1 cellular context compared by ENCODE assay signal in the genomic region with DNA sequence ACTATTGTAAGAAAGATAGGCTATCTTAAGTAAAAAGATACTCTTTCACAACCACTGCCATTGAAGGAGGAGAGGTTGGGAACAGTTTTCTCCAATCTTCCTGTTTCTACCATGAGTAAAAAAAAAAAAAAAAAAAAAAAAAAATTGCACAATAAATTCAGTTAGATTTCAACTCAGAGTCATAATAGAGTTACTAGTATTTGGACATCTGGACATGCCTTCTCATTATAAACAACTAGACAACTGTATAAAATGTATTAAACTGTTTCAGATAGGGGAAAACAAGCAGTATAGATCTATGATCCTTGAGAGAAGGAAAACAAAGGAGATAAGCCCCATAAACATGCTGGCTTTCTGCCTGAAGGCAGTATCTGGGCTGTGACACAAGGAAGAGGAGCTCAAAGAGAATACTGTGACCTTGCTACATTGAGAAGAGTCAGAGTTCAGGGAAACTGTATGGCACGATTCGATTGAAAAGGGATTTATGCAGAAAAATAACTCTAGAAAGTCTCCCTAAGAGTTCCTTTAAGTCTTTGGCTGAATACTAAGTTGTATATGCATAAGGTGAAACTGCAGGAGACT.
TF ChIP-seq lines count a peak whose summit lies in the region.

No MANE protein-coding gene starts in this region.

TF ChIP-seq in HepG2, 621 proteins besides CTCF, POLR2A, EP300 and RAD21 (continued from another document):
- TF ChIP-seq, protein P1, sequence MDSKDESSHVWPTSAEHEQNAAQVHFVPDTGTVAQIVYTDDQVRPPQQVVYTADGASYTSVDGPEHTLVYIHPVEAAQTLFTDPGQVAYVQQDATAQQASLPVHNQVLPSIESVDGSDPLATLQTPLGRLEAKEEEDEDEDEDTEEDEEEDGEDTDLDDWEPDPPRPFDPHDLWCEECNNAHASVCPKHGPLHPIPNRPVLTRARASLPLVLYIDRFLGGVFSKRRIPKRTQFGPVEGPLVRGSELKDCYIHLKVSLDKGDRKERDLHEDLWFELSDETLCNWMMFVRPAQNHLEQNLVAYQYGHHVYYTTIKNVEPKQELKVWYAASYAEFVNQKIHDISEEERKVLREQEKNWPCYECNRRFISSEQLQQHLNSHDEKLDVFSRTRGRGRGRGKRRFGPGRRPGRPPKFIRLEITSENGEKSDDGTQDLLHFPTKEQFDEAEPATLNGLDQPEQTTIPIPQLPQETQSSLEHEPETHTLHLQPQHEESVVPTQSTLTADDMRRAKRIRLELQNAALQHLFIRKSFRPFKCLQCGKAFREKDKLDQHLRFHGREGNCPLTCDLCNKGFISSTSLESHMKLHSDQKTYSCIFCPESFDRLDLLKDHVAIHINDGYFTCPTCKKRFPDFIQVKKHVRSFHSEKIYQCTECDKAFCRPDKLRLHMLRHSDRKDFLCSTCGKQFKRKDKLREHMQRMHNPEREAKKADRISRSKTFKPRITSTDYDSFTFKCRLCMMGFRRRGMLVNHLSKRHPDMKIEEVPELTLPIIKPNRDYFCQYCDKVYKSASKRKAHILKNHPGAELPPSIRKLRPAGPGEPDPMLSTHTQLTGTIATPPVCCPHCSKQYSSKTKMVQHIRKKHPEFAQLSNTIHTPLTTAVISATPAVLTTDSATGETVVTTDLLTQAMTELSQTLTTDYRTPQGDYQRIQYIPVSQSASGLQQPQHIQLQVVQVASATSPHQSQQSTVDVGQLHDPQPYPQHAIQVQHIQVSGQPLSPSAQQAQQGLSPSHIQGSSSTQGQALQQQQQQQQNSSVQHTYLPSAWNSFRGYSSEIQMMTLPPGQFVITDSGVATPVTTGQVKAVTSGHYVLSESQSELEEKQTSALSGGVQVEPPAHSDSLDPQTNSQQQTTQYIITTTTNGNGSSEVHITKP (CRISPR knock-in tag; IDR thresholded peaks at IDR 0.05; ENCODE audit: low read depth): no peak
- TF ChIP-seq, protein P2, sequence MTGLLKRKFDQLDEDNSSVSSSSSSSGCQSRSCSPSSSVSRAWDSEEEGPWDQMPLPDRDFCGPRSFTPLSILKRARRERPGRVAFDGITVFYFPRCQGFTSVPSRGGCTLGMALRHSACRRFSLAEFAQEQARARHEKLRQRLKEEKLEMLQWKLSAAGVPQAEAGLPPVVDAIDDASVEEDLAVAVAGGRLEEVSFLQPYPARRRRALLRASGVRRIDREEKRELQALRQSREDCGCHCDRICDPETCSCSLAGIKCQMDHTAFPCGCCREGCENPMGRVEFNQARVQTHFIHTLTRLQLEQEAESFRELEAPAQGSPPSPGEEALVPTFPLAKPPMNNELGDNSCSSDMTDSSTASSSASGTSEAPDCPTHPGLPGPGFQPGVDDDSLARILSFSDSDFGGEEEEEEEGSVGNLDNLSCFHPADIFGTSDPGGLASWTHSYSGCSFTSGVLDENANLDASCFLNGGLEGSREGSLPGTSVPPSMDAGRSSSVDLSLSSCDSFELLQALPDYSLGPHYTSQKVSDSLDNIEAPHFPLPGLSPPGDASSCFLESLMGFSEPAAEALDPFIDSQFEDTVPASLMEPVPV (CRISPR knock-in tag; IDR thresholded peaks at IDR 0.05): no peak
- TF ChIP-seq XBP1 (CRISPR knock-in tag; IDR thresholded peaks at IDR 0.05): no peak
- TF ChIP-seq, protein P3, sequence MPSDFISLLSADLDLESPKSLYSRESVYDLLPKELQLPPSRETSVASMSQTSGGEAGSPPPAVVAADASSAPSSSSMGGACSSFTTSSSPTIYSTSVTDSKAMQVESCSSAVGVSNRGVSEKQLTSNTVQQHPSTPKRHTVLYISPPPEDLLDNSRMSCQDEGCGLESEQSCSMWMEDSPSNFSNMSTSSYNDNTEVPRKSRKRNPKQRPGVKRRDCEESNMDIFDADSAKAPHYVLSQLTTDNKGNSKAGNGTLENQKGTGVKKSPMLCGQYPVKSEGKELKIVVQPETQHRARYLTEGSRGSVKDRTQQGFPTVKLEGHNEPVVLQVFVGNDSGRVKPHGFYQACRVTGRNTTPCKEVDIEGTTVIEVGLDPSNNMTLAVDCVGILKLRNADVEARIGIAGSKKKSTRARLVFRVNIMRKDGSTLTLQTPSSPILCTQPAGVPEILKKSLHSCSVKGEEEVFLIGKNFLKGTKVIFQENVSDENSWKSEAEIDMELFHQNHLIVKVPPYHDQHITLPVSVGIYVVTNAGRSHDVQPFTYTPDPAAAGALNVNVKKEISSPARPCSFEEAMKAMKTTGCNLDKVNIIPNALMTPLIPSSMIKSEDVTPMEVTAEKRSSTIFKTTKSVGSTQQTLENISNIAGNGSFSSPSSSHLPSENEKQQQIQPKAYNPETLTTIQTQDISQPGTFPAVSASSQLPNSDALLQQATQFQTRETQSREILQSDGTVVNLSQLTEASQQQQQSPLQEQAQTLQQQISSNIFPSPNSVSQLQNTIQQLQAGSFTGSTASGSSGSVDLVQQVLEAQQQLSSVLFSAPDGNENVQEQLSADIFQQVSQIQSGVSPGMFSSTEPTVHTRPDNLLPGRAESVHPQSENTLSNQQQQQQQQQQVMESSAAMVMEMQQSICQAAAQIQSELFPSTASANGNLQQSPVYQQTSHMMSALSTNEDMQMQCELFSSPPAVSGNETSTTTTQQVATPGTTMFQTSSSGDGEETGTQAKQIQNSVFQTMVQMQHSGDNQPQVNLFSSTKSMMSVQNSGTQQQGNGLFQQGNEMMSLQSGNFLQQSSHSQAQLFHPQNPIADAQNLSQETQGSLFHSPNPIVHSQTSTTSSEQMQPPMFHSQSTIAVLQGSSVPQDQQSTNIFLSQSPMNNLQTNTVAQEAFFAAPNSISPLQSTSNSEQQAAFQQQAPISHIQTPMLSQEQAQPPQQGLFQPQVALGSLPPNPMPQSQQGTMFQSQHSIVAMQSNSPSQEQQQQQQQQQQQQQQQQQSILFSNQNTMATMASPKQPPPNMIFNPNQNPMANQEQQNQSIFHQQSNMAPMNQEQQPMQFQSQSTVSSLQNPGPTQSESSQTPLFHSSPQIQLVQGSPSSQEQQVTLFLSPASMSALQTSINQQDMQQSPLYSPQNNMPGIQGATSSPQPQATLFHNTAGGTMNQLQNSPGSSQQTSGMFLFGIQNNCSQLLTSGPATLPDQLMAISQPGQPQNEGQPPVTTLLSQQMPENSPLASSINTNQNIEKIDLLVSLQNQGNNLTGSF (CRISPR knock-in tag; IDR thresholded peaks at IDR 0.05): no peak
- no peak for TF ChIP-seq MLLT10 (CRISPR knock-in tag; IDR thresholded peaks at IDR 0.05)
- TF ChIP-seq, protein P4, sequence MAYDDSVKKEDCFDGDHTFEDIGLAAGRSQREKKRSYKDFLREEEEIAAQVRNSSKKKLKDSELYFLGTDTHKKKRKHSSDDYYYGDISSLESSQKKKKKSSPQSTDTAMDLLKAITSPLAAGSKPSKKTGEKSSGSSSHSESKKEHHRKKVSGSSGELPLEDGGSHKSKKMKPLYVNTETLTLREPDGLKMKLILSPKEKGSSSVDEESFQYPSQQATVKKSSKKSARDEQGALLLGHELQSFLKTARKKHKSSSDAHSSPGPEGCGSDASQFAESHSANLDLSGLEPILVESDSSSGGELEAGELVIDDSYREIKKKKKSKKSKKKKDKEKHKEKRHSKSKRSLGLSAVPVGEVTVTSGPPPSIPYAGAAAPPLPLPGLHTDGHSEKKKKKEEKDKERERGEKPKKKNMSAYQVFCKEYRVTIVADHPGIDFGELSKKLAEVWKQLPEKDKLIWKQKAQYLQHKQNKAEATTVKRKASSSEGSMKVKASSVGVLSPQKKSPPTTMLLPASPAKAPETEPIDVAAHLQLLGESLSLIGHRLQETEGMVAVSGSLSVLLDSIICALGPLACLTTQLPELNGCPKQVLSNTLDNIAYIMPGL (CRISPR knock-in tag; IDR thresholded peaks at IDR 0.05; ENCODE audit: borderline replicate concordance in 1 of 2, low read depth in 1 of 2): no peak
- TF ChIP-seq KMT2A (CRISPR knock-in tag; IDR thresholded peaks at IDR 0.05): no peak
- no peak for TF ChIP-seq CAMTA2 (CRISPR knock-in tag; IDR thresholded peaks at IDR 0.05; ENCODE audit: borderline replicate concordance)
- TF ChIP-seq, protein P5, sequence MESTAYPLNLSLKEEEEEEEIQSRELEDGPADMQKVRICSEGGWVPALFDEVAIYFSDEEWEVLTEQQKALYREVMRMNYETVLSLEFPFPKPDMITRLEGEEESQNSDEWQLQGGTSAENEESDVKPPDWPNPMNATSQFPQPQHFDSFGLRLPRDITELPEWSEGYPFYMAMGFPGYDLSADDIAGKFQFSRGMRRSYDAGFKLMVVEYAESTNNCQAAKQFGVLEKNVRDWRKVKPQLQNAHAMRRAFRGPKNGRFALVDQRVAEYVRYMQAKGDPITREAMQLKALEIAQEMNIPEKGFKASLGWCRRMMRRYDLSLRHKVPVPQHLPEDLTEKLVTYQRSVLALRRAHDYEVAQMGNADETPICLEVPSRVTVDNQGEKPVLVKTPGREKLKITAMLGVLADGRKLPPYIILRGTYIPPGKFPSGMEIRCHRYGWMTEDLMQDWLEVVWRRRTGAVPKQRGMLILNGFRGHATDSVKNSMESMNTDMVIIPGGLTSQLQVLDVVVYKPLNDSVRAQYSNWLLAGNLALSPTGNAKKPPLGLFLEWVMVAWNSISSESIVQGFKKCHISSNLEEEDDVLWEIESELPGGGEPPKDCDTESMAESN (CRISPR knock-in tag; conservative IDR thresholded peaks at IDR 0.05): no peak
- no peak for TF ChIP-seq ZNF207 (IDR thresholded peaks at IDR 0.05; ENCODE audit: borderline replicate concordance)
- TF ChIP-seq, protein P6, sequence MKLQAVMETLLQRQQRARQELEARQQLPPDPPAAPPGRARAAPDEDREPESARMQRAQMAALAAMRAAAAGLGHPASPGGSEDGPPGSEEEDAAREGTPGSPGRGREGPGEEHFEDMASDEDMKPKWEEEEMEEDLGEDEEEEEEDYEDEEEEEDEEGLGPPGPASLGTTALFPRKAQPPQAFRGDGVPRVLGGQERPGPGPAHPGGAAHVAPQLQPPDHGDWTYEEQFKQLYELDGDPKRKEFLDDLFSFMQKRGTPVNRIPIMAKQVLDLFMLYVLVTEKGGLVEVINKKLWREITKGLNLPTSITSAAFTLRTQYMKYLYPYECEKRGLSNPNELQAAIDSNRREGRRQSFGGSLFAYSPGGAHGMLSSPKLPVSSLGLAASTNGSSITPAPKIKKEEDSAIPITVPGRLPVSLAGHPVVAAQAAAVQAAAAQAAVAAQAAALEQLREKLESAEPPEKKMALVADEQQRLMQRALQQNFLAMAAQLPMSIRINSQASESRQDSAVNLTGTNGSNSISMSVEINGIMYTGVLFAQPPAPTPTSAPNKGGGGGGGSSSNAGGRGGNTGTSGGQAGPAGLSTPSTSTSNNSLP (IDR thresholded peaks at IDR 0.05; ENCODE audit: low read depth, low read length): no peak
- TF ChIP-seq KLF12 (CRISPR knock-in tag; IDR thresholded peaks at IDR 0.05; ENCODE audit: borderline replicate concordance): no peak
